In the genomic region with DNA sequence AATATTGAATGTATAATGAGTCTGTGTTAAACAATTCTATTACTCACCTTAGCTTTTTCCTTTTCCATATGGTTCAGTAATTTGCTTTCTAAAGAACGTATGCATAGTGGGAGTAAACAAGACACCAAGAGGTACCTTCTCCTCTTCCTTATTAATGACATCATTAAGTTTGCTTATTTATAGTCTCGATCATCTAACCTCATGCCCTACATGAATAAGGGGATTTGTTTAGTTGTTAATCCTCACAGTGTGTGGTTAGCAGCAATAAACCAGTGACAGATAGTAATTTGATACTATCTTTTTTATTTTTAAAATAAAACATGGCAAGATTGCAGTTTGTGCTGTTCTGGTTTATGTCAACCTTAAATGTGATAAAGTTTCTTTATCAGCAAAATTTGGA, we compare ENCODE assay signal across 24 cellular contexts.
DNase-seq lines count a peak whose midpoint lies in the region; ATAC-seq lines count a peak whose summit lies in the region.
"Had no signal": no experiment of that assay in that cellular context is flagged by ENCODE, and none has a peak within 500 bp of the region (broad histone marks: within the 10 kb centered on the region; RNA-seq: fewer than 3 reads in every experiment).

No MANE protein-coding gene starts in this region.

- ATAC-seq in stimulated activated naive CD8-positive, alpha-beta T cell treated with anti-CD3 and anti-CD28 coated beads, Interleukin-15, Interleukin-2, amounts not matched to agents 100 U/mL and 50 U/mL, for 24 hours, result no peak
- no peak for ATAC-seq in HG02973 (IDR thresholded peaks at IDR 0.05; ENCODE audit: unreplicated experiment)
- ATAC-seq in GM21367 (IDR thresholded peaks at IDR 0.05; ENCODE audit: unreplicated experiment), result no peak
- ATAC-seq: gastroesophageal sphincter; stimulated activated naive B cell treated with anti-CD40 and anti-IgM and Interleukin-4, amounts not matched to agents 10 μg/mL and 1 μg/mL and 100 μg/mL, for 72 hours had no signal

- DNase-seq in COLO829 (ENCODE audit: low spot score) (peak; percentile 16), DMS 273 treated with DMSO at 0.1 percent for 48 hours (lab: John Stamatoyannopoulos, UW) (peak; percentile 48), SK-MEL-5 (ENCODE audit: low read depth, low spot score) (peak; percentile 38), iris pigment epithelial cell (ENCODE audit: low read depth) (peak; percentile 36)
- DNase-seq in stimulated activated naive CD8-positive, alpha-beta T cell treated with anti-CD3 and anti-CD28 coated beads, Interleukin-15, Interleukin-2, amounts not matched to agents 100 U/mL and 50 U/mL, for 24 hours, result no peak
- DNase-seq in stimulated activated CD4-positive, alpha-beta T cell treated with anti-CD3 and anti-CD28 coated beads, Interleukin-4, amount 100 ng/mL, for 4 hours, result no peak
- DNase-seq: activated CD4-positive, alpha-beta T cell treated with anti-CD3 and anti-CD28 coated beads for 48 hours; activated CD8-positive, alpha-beta memory T cell treated with anti-CD3 and anti-CD28 coated beads for 24 hours; activated naive CD8-positive, alpha-beta T cell treated with anti-CD3 and anti-CD28 coated beads for 36 hours; activated T-cell treated with anti-CD3 and anti-CD28 coated beads for 4 hours; aorta; COR-L47; GM23248; NCI-H1048; NCI-H1930; NCI-H345; Right ventricle myocardium superior; stimulated activated naive B cell treated with anti-CD40 and anti-IgM and Interleukin-4, amounts not matched to agents 10 μg/mL and 1 μg/mL and 100 μg/mL, for 72 hours; SW 1271; T-helper 9 cell; WERI-Rb-1 had no signal

- in situ Hi-C loops in SK-MEL-5 (cut with HindIII; ENCODE audit: low pct_unique_long_range_greater_than_20kb, low sequenced_read_pairs), result no loop called here

Comparison
In these comparisons a context has a peak if more than half of its experiments do, and no peak if none do; other contexts are left out.
1. DNase-seq: peak in COLO829 (single experiment), DMS 273 treated with DMSO at 0.1 percent for 48 hours (single experiment), SK-MEL-5 (single experiment) and iris pigment epithelial cell (single experiment); none in stimulated activated naive CD8-positive, alpha-beta T cell treated with anti-CD3 and anti-CD28 coated beads, Interleukin-15, Interleukin-2, amounts not matched to agents 100 U/mL and 50 U/mL, for 24 hours (single experiment) and stimulated activated CD4-positive, alpha-beta T cell treated with anti-CD3 and anti-CD28 coated beads, Interleukin-4, amount 100 ng/mL, for 4 hours (0 of 2).